25 cellular contexts compared by ENCODE assay signal in genomic region chr7:4445777-4446176, GRCh38.
A peak's percentile ranks its signal among the peaks of the same experiment; 100 is the strongest.
DNase-seq lines count a peak whose midpoint lies in the region; FAIRE-seq and TF ChIP-seq lines count a peak whose summit lies in the region.
"Had no signal": no experiment of that assay in that cellular context is flagged by ENCODE, and none has a peak within 500 bp of the region (broad histone marks: within the 10 kb centered on the region; RNA-seq: fewer than 3 reads in every experiment).

No MANE protein-coding gene starts in this region.

- H3K27ac ChIP-seq in H1 (ENCODE audit: low read depth, low read length) (no peak overlapping the region), right atrium auricular region (no peak overlapping the region)
- H3K27ac ChIP-seq: A549; BLaER1 treated with 17β-estradiol and CSF1 and Interleukin-3, amounts not matched to agents 10 nM and 100 nM; GM23248 had no signal

- no peak overlapping the region for H4K91ac ChIP-seq in H1 (replicated peaks; ENCODE audit: insufficient read length, low read length)

- no peaks in the 10 kb centered on the region for H3K27me3 Mint-ChIP-seq in type B pancreatic cell
- H3K27me3 Mint-ChIP-seq: CD8-positive, alpha-beta memory T cell had no signal

- H2BK5ac ChIP-seq in H1 (ENCODE audit: low read depth, low read length): no peak overlapping the region

- H3K4me1 Mint-ChIP-seq in type B pancreatic cell (ENCODE audit: unreplicated experiment): peaks cover 13% of the 10 kb centered on the region
- H3K4me1 Mint-ChIP-seq: CD14-positive monocyte; CD8-positive, alpha-beta memory T cell; H9 had no signal

- H3K18ac ChIP-seq in H1 (ENCODE audit: extremely low read depth, low read length): no peak overlapping the region

- no peaks in the 10 kb centered on the region for H3K79me1 ChIP-seq in H1 (ENCODE audit: low read depth, low read length)

- no peaks in the 10 kb centered on the region for H3K36me3 Mint-ChIP-seq in type B pancreatic cell
- H3K36me3 Mint-ChIP-seq: CD14-positive monocyte; CD8-positive, alpha-beta memory T cell had no signal

- CTCF ChIA-PET in H1 (lab: Charles Lee; ENCODE audit: partially characterized antibody): interaction anchor here (0.7 to 1.5 kb wide), 3 partner anchors 11 to 595 kb away, joined by 3 to 5 read pairs (median 3); no protein-coding TSS in a partner anchor

- no peaks in the 10 kb centered on the region for H3K23me2 ChIP-seq in H1 (ENCODE audit: low read depth, low read length)

- no peak overlapping the region for H4K5ac ChIP-seq in H1 (ENCODE audit: insufficient read length, low read depth, low read length)

- H3K36me3 ChIP-seq in H1 (ENCODE audit: control insufficient read depth in 2 of 4, insufficient read depth in 4 of 4, low read length in 3 of 4): no peaks in the 10 kb centered on the region
- no peaks in the 10 kb centered on the region for H3K36me3 ChIP-seq in right atrium auricular region
- H3K36me3 ChIP-seq: BE2C; BLaER1 treated with 17β-estradiol and CSF1 and Interleukin-3, amounts not matched to agents 10 nM and 100 nM had no signal

- TF ChIP-seq POLR2A in GM12891 (IDR thresholded peaks at IDR 0.05; ENCODE audit: low read depth, low read length) (no peak), H1 (IDR thresholded peaks at IDR 0.05; ENCODE audit: control extremely low read depth in 1 of 2, low read depth in 2 of 2, low read length in 2 of 2) (no peak)

- no peak overlapping the region for H3K27ac Mint-ChIP-seq in type B pancreatic cell
- H3K27ac Mint-ChIP-seq: CD4-positive, alpha-beta T cell; CD8-positive, alpha-beta memory T cell; H9; HFFc6 had no signal

- H2AFZ ChIP-seq in H1 (ENCODE audit: low read length): no peak overlapping the region
- H2AFZ ChIP-seq: GM23248 had no signal

- 80% methylated on average over 2 of the region's 2 CpGs; no CpG with 5 or more reads in 1 of the 2 experiments for WGBS in H1 (ENCODE audit: extremely low coverage in 1 of 2, insufficient coverage in 1 of 2, insufficient read length in 1 of 2, insufficient replicate concordance in 2 of 2, low coverage in 1 of 2, low lambda C conversion rate in 2 of 2, missing lambda C conversion rate in 1 of 2), 2 experiments

- no peak overlapping the region for H3K4me3 Mint-ChIP-seq in type B pancreatic cell
- H3K4me3 Mint-ChIP-seq: CD14-positive monocyte; CD4-positive, alpha-beta T cell; CD8-positive, alpha-beta memory T cell; H9; HFFc6 had no signal

- DNase-seq in GM12891 (ENCODE audit: insufficient read length, low spot score): no peak
- no peak for DNase-seq in HTR-8/SVneo (ENCODE audit: insufficient read length, low spot score)
- DNase-seq in H1 (ENCODE audit: low read depth in 1 of 2, low spot score in 2 of 2): no peak
- DNase-seq in type B pancreatic cell (ENCODE audit: extremely low spot score, unreplicated experiment): peak; percentile 2
- no peak for DNase-seq in GF-D8 (lab: John Stamatoyannopoulos, UW)
- no peak for DNase-seq in right atrium auricular region (ENCODE audit: low spot score)
- no peak for DNase-seq in posterior vena cava (ENCODE audit: low spot score)
- DNase-seq: 8988T; ACHN; AML-193; BE2C; CD4-positive, alpha-beta T cell; CD8-positive, alpha-beta memory T cell; DMS 273 treated with DMSO at 0.1 percent for 48 hours; DMS79; EL; GDM1; GM23248; H9; HFFc6 had no signal

- POLR2A ChIA-PET in H1 (lab: Charles Lee; ENCODE audit: partially characterized antibody): no interaction called here

- H2BK20ac ChIP-seq in H1 (ENCODE audit: low read length): no peak overlapping the region

- no peaks in the 10 kb centered on the region; a peak in 1 of 7 replicates for H3K27me3 ChIP-seq in H1 (replicated peaks in 1 of 4; ENCODE audit: control insufficient read depth in 3 of 4, extremely low read depth in 1 of 4, insufficient read depth in 3 of 4, low read length in 3 of 4)
- no peaks in the 10 kb centered on the region for H3K27me3 ChIP-seq in right atrium auricular region
- H3K27me3 ChIP-seq: BE2C; BLaER1 treated with 17β-estradiol and CSF1 and Interleukin-3, amounts not matched to agents 10 nM and 100 nM had no signal

- intact Hi-C loops in posterior vena cava (cut with DNase I): no loop called here

- H2BK15ac ChIP-seq in H1 (ENCODE audit: low read length): no peak overlapping the region

- peak overlapping the region; percentile 54 for H2BK120ac ChIP-seq in H1 (replicated peaks; ENCODE audit: low read depth, low read length)

- peaks cover 28 to 35% of the 10 kb centered on the region in 2 experiments for H3K9me3 ChIP-seq in H1 (ENCODE audit: insufficient read depth in 2 of 2, low read depth in 1 of 2, low read length in 1 of 2)
- peaks cover 0 to 3% of the 10 kb centered on the region in 2 donors for H3K9me3 ChIP-seq in right atrium auricular region
- H3K9me3 ChIP-seq: A549; BE2C; BLaER1 treated with 17β-estradiol and CSF1 and Interleukin-3, amounts not matched to agents 10 nM and 100 nM had no signal

- no peak overlapping the region for H4K8ac ChIP-seq in H1 (ENCODE audit: extremely low read depth, insufficient read depth, low read length)

- H3K56ac ChIP-seq in H1 (replicated peaks; ENCODE audit: insufficient read length, low read depth, low read length): no peak overlapping the region

- no peak overlapping the region for H3K4me3 ChIP-seq in H1 (ENCODE audit: extremely low read depth in 1 of 4, insufficient read depth in 2 of 4, low read depth in 3 of 4, low read length in 4 of 4)
- H3K4me3 ChIP-seq in right atrium auricular region: no peak overlapping the region
- H3K4me3 ChIP-seq: A549; BLaER1 treated with 17β-estradiol and CSF1 and Interleukin-3, amounts not matched to agents 10 nM and 100 nM; GM23248 had no signal

- H3K14ac ChIP-seq in H1 (ENCODE audit: insufficient read length): no peak overlapping the region

- H3K23ac ChIP-seq in H1 (ENCODE audit: insufficient read length): no peak overlapping the region

- H2BK12ac ChIP-seq in H1 (ENCODE audit: low read depth, low read length): no peak overlapping the region

- H4K20me1 ChIP-seq in H1 (replicated peaks in 1 of 2; ENCODE audit: control insufficient read depth in 1 of 2, insufficient read depth in 2 of 2, low read length in 2 of 2): no peaks in the 10 kb centered on the region
- H4K20me1 ChIP-seq: BLaER1 treated with 17β-estradiol and CSF1 and Interleukin-3, amounts not matched to agents 10 nM and 100 nM had no signal

- no peaks in the 10 kb centered on the region for H3K79me2 ChIP-seq in H1 (ENCODE audit: control insufficient read depth in 1 of 2, insufficient read depth in 2 of 2, low read length in 2 of 2)

- H3K4me1 ChIP-seq in H1 (replicated peaks in 1 of 4; ENCODE audit: control insufficient read depth in 3 of 4, insufficient read depth in 4 of 4, low read length in 3 of 4) (no peaks in the 10 kb centered on the region), right atrium auricular region (no peaks in the 10 kb centered on the region)
- H3K4me1 ChIP-seq: A549; BE2C; BLaER1 treated with 17β-estradiol and CSF1 and Interleukin-3, amounts not matched to agents 10 nM and 100 nM had no signal

- H3K4ac ChIP-seq in H1 (replicated peaks; ENCODE audit: insufficient read length, low read depth, low read length): no peak overlapping the region

- H2AK5ac ChIP-seq in H1 (ENCODE audit: low read depth, low read length): no peak overlapping the region

- no peak for TF ChIP-seq RAD21 in H1 (IDR thresholded peaks at IDR 0.05 in 1 of 2, conservative IDR thresholded peaks at IDR 0.05 in 1 of 2; ENCODE audit: low read depth in 2 of 2, low read length in 2 of 2)

- TF ChIP-seq EP300 in H1 (IDR thresholded peaks at IDR 0.05; ENCODE audit: borderline replicate concordance in 1 of 2, low read depth in 2 of 2, low read length in 2 of 2): no peak

- FAIRE-seq in GM12891 (lab: Jason Lieb, UNC) (peak; percentile 13), HTR-8/SVneo (lab: Jason Lieb, UNC) (peak; percentile 99), H1 (lab: Jason Lieb, UNC) (no peak)
- FAIRE-seq: A549, D721Med, GM12892 had no signal

- no peak overlapping the region for H3K4me2 ChIP-seq in H1 (ENCODE audit: insufficient read depth in 1 of 2, low read depth in 2 of 2, low read length in 2 of 2)
- H3K4me2 ChIP-seq: A549; BLaER1 treated with 17β-estradiol and CSF1 and Interleukin-3, amounts not matched to agents 10 nM and 100 nM had no signal

- H3K9ac ChIP-seq in H1 (replicated peaks in 1 of 4; ENCODE audit: extremely low read depth in 1 of 4, low read depth in 3 of 4, low read length in 3 of 4): no peak overlapping the region
- H3K9ac ChIP-seq: BLaER1 treated with 17β-estradiol and CSF1 and Interleukin-3, amounts not matched to agents 10 nM and 100 nM; GM23248 had no signal

- no peaks in the 10 kb centered on the region for H3K9me3 Mint-ChIP-seq in type B pancreatic cell
- H3K9me3 Mint-ChIP-seq: CD4-positive, alpha-beta T cell had no signal

- TF ChIP-seq CTCF in H1 (IDR thresholded peaks at IDR 0.05; ENCODE audit: control extremely low read depth in 1 of 3, insufficient read depth in 1 of 3, low read depth in 1 of 3, low read length in 3 of 3): no peak
- TF ChIP-seq CTCF in type B pancreatic cell (conservative IDR thresholded peaks at IDR 0.05): no peak
- TF ChIP-seq CTCF in right atrium auricular region (IDR thresholded peaks at IDR 0.05): no peak

TF ChIP-seq in GM12891, 5 proteins besides CTCF, POLR2A, EP300 and RAD21:
- TF ChIP-seq SPI1 (IDR thresholded peaks at IDR 0.05; ENCODE audit: low read depth, low read length) (no peak), TAF1 (IDR thresholded peaks at IDR 0.05; ENCODE audit: low read depth, low read length) (no peak), PAX5 (IDR thresholded peaks at IDR 0.05; ENCODE audit: insufficient read depth, low read length, severe bottlenecking) (no peak), POLR2AphosphoS5 (IDR thresholded peaks at IDR 0.05; ENCODE audit: low read depth, low read length) (no peak), POU2F2 (IDR thresholded peaks at IDR 0.05; ENCODE audit: low read depth, low read length) (no peak)
TF ChIP-seq in GM12891: peak in this region for 0.

TF ChIP-seq in H1, 55 proteins besides CTCF, POLR2A, EP300 and RAD21 (continues in another document):
- no peak for TF ChIP-seq CEBPB (IDR thresholded peaks at IDR 0.05; ENCODE audit: low read depth, low read length)
- TF ChIP-seq E2F6 (IDR thresholded peaks at IDR 0.05): no peak
- no peak for TF ChIP-seq TAF7 (optimal IDR thresholded peaks at IDR 0.05; ENCODE audit: borderline replicate concordance, low read depth, low read length)
- no peak for TF ChIP-seq MAX (IDR thresholded peaks at IDR 0.05)
- no peak for TF ChIP-seq BCL11A (IDR thresholded peaks at IDR 0.05; ENCODE audit: low read depth in 2 of 2, low read length in 2 of 2)
- TF ChIP-seq CBX5 (IDR thresholded peaks at IDR 0.05; ENCODE audit: low read depth, low read length): no peak
- no peak for TF ChIP-seq KDM5A (IDR thresholded peaks at IDR 0.05; ENCODE audit: low read length)
- TF ChIP-seq CHD1 (IDR thresholded peaks at IDR 0.05; ENCODE audit: low read depth, low read length): no peak
